17 cellular contexts compared by ENCODE assay signal in genomic region chrX:50609796-50610195, GRCh38.
DNase-seq lines count a peak whose midpoint lies in the region; ATAC-seq and TF ChIP-seq lines count a peak whose summit lies in the region.
"Had no signal": no experiment of that assay in that cellular context is flagged by ENCODE, and none has a peak within 500 bp of the region (broad histone marks: within the 10 kb centered on the region; RNA-seq: fewer than 3 reads in every experiment).

No MANE protein-coding gene starts in this region.

- no peaks in the 10 kb centered on the region for H3K79me1 ChIP-seq in neuronal stem cell (ENCODE audit: low read depth, low read length)

- no peak overlapping the region for H3K4ac ChIP-seq in neuronal stem cell (ENCODE audit: low read length)

- H3K9ac ChIP-seq in SK-N-MC (ENCODE audit: insufficient read length) = no peak overlapping the region
- H3K9ac ChIP-seq in neuronal stem cell (ENCODE audit: low read depth, low read length, poor library complexity) = no peak overlapping the region

- H4K91ac ChIP-seq in neuronal stem cell (ENCODE audit: low read depth, low read length, poor library complexity) = no peak overlapping the region

- no peak overlapping the region for H3K4me3 ChIP-seq in SK-N-MC
- H3K4me3 ChIP-seq in neuronal stem cell (ENCODE audit: low read length in 2 of 2) = no peak overlapping the region

- peaks cover 2 to 27% (median 3%) of the 10 kb centered on the region in 3 donors for H3K27me3 Mint-ChIP-seq in immature natural killer cell (ENCODE audit: low read depth in 3 of 3)

- no peak overlapping the region for H2BK120ac ChIP-seq in neuronal stem cell (ENCODE audit: low read depth, low read length)

- no peaks in the 10 kb centered on the region for H3K36me3 Mint-ChIP-seq in immature natural killer cell
- H3K36me3 Mint-ChIP-seq: IgD-negative memory B cell had no signal

- no peak overlapping the region for H3K27ac Mint-ChIP-seq in immature natural killer cell
- H3K27ac Mint-ChIP-seq: IgD-negative memory B cell had no signal

- DNase-seq in EH (ENCODE audit: low read depth) = peak; percentile 1
- peak; percentile 20 for DNase-seq in SK-N-MC (ENCODE audit: low read depth, low spot score)
- DNase-seq in dermis blood vessel endothelial cell = peak; percentile 65
- peak; percentile 39 to 61 for DNase-seq in lung microvascular endothelial cell (ENCODE audit: low read depth in 2 of 2)
- DNase-seq in neuronal stem cell (ENCODE audit: low spot score) = no peak
- DNase-seq in GM20000 (ENCODE audit: low spot score) = no peak
- no peak for DNase-seq in immature natural killer cell
- DNase-seq: ACHN, DMS 273 treated with DMSO at 0.1 percent for 48 hours, H7, MV-4-11, NCI-H1436, NCI-H2081, NCI-H446, PC-3 had no signal

- H3K4me3 Mint-ChIP-seq in immature natural killer cell = no peak overlapping the region
- H3K4me3 Mint-ChIP-seq: IgD-negative memory B cell had no signal

- no peaks in the 10 kb centered on the region for H3K4me1 Mint-ChIP-seq in immature natural killer cell
- H3K4me1 Mint-ChIP-seq: IgD-negative memory B cell had no signal

- no peak overlapping the region for H3K14ac ChIP-seq in neuronal stem cell (ENCODE audit: low read length)

- H2BK15ac ChIP-seq in neuronal stem cell (ENCODE audit: low read length) = no peak overlapping the region

- H3K27me3 ChIP-seq in neuronal stem cell (ENCODE audit: control insufficient read depth in 3 of 3, insufficient read depth in 3 of 3, low read depth in 1 of 3, low read length in 3 of 3) = no peaks in the 10 kb centered on the region

- H3K27ac ChIP-seq in SK-N-MC (no peak overlapping the region), neuronal stem cell (replicated peaks; ENCODE audit: low read length) (no peak overlapping the region)

- H2AK5ac ChIP-seq in neuronal stem cell (ENCODE audit: low read depth, low read length) = no peak overlapping the region

- H3K9me3 Mint-ChIP-seq in immature natural killer cell = no peaks in the 10 kb centered on the region
- H3K9me3 Mint-ChIP-seq: IgD-negative memory B cell had no signal

- no peak overlapping the region for H2AFZ ChIP-seq in neuronal stem cell (ENCODE audit: low read length)

- TF ChIP-seq CTCF in GM20000 (IDR thresholded peaks at IDR 0.05; ENCODE audit: extremely low read depth, missing control alignments) = no peak

- no peak overlapping the region for H2BK12ac ChIP-seq in neuronal stem cell (ENCODE audit: low read length)

- H3K4me2 ChIP-seq in neuronal stem cell (ENCODE audit: insufficient read depth, low read length, poor library complexity, severe bottlenecking) = no peak overlapping the region

- H3K4me1 ChIP-seq in neuronal stem cell (ENCODE audit: control insufficient read depth in 2 of 2, insufficient read depth in 1 of 2, low read depth in 1 of 2, low read length in 2 of 2) = no peaks in the 10 kb centered on the region

- no peak for ATAC-seq in GM21390 (IDR thresholded peaks at IDR 0.05; ENCODE audit: unreplicated experiment)
- ATAC-seq: PC-3 had no signal

- H2BK5ac ChIP-seq in neuronal stem cell (ENCODE audit: low read length) = no peak overlapping the region

- no peak overlapping the region for H3K18ac ChIP-seq in neuronal stem cell (ENCODE audit: low read length)

- no peak overlapping the region for H4K8ac ChIP-seq in neuronal stem cell (ENCODE audit: low read depth, low read length)

- H3K23ac ChIP-seq in neuronal stem cell (ENCODE audit: low read depth, low read length, poor library complexity) = no peak overlapping the region

- H3K9me3 ChIP-seq in SK-N-MC (ENCODE audit: low read depth, low read length) (no peaks in the 10 kb centered on the region), neuronal stem cell (replicated peaks in 1 of 2; ENCODE audit: control insufficient read depth in 2 of 2, insufficient read depth in 1 of 2, low read depth in 1 of 2, low read length in 2 of 2) (no peaks in the 10 kb centered on the region)

- H3K36me3 ChIP-seq in SK-N-MC (ENCODE audit: insufficient read depth, low read length) (no peaks in the 10 kb centered on the region), neuronal stem cell (replicated peaks in 1 of 2; ENCODE audit: control insufficient read depth in 2 of 2, insufficient read depth in 2 of 2, low read length in 2 of 2) (no peaks in the 10 kb centered on the region)

Comparison
In these comparisons a context has a peak if more than half of its experiments do, and no peak if none do; other contexts are left out.
1. DNase-seq: peak in EH (single experiment), SK-N-MC (single experiment), dermis blood vessel endothelial cell (single experiment) and lung microvascular endothelial cell (2 of 2); none in neuronal stem cell (single experiment), GM20000 (single experiment) and immature natural killer cell (0 of 3).